ENCODE assay signal across 1 cellular context in genomic region chr10:30079423-30079822, GRCh38.
TF ChIP-seq lines count a peak whose summit lies in the region.

No MANE protein-coding gene starts in this region.

TF ChIP-seq in IMR-90, 13 proteins besides CTCF, POLR2A, EP300 and RAD21:
- TF ChIP-seq RCOR1 (IDR thresholded peaks at IDR 0.05; ENCODE audit: insufficient replicate concordance, low read length) = no peak
- no peak for TF ChIP-seq NFE2L2 (IDR thresholded peaks at IDR 0.05; ENCODE audit: low read depth, low read length)
- TF ChIP-seq BHLHE40 (IDR thresholded peaks at IDR 0.05; ENCODE audit: low read depth, low read length) = no peak
- TF ChIP-seq ELK1 (IDR thresholded peaks at IDR 0.05; ENCODE audit: borderline replicate concordance, low read depth, low read length) = no peak
- no peak for TF ChIP-seq MAZ (IDR thresholded peaks at IDR 0.05; ENCODE audit: borderline replicate concordance, low read depth, low read length)
- TF ChIP-seq USF2 (IDR thresholded peaks at IDR 0.05; ENCODE audit: low read depth, low read length) = peak; percentile 81
